In genomic region chr7:21944616-21945373, GRCh38 we compare ENCODE assay signal across 8 cellular contexts. TPM values are rescaled to one million over a fixed set of nuclear protein-coding genes. Genes with fewer than 3 reads are reported as not detected.
DNase-seq lines count a peak whose midpoint lies in the region; ATAC-seq and TF ChIP-seq lines count a peak whose summit lies in the region.

No MANE protein-coding gene starts in this region.

- peaks cover 49% of the 10 kb centered on the region for H3K79me2 ChIP-seq in ACC112 (ENCODE audit: control insufficient read depth, insufficient read depth, low read length, unreplicated experiment)

- H3K36me3 ChIP-seq in ACC112 (ENCODE audit: insufficient read depth, low read length) (no peaks in the 10 kb centered on the region), H7 (replicated peaks; ENCODE audit: control insufficient read depth, insufficient read depth, low read length) (no peaks in the 10 kb centered on the region)

- H3K27ac Mint-ChIP-seq in activated naive CD4-positive, alpha-beta T cell treated with anti-CD3 and anti-CD28 coated beads for 36 hours: peak overlapping the region; percentile 84
- H3K27ac Mint-ChIP-seq in progenitor cell of endocrine pancreas: peak overlapping the region; percentile 99

- H3K4me1 ChIP-seq in ACC112 (ENCODE audit: control insufficient read depth, insufficient read depth, low read length, unreplicated experiment): peaks cover 40% of the 10 kb centered on the region

- H3K27me3 Mint-ChIP-seq in activated naive CD4-positive, alpha-beta T cell treated with anti-CD3 and anti-CD28 coated beads for 36 hours (ENCODE audit: low read depth): no peaks in the 10 kb centered on the region
- H3K27me3 Mint-ChIP-seq in progenitor cell of endocrine pancreas: peaks cover 16% of the 10 kb centered on the region

- peaks cover 71% of the 10 kb centered on the region for H3K4me1 Mint-ChIP-seq in activated naive CD4-positive, alpha-beta T cell treated with anti-CD3 and anti-CD28 coated beads for 36 hours (ENCODE audit: low read depth)
- peaks cover 38% of the 10 kb centered on the region for H3K4me1 Mint-ChIP-seq in progenitor cell of endocrine pancreas (ENCODE audit: low read depth)

- peak overlapping the region; percentile 92 for H3K4me3 ChIP-seq in ACC112 (ENCODE audit: low read depth, low read length)
- H3K4me3 ChIP-seq in H7 (ENCODE audit: insufficient read depth, low read depth, low read length): peak overlapping the region; percentile 82

- peak overlapping the region; percentile 71 for H2AFZ ChIP-seq in ACC112 (ENCODE audit: low read length, unreplicated experiment)

- TF ChIP-seq CTCF in progenitor cell of endocrine pancreas (IDR thresholded peaks at IDR 0.05; ENCODE audit: unreplicated experiment): no peak

- CTCF ChIA-PET in activated naive CD4-positive, alpha-beta T cell treated with anti-CD3 and anti-CD28 coated beads for 36 hours (lab: Charles Lee): interaction anchor here (0.6 to 1.0 kb wide), 4 partner anchors 17 to 993 kb away, joined by 3 to 4 read pairs (median 4); no protein-coding TSS in a partner anchor

- no peak for ATAC-seq in GM18520 (IDR thresholded peaks at IDR 0.05; ENCODE audit: unreplicated experiment)

- DNase-seq in H7 (peak; percentile 80), NCI-H69 (lab: John Stamatoyannopoulos, UW) (peak; percentile 89), cardiac septum (ENCODE audit: low spot score) (peak; percentile 78), progenitor cell of endocrine pancreas (ENCODE audit: low spot score, unreplicated experiment) (peak; percentile 53), COLO829 (ENCODE audit: low spot score) (no peak)
- peak; percentile 67 for DNase-seq in activated naive CD4-positive, alpha-beta T cell treated with anti-CD3 and anti-CD28 coated beads for 36 hours

- intact Hi-C loops in activated naive CD4-positive, alpha-beta T cell treated with anti-CD3 and anti-CD28 coated beads for 36 hours (cut with micrococcal nuclease): loop anchor here (5.0 to 10.0 kb wide), 6 partner anchors 138 to 1650 kb away; partner anchors contain the start of genes CCDC126, HYCC1, KLHL7 and SP8
- intact Hi-C loops in cardiac septum (cut with DNase I): no loop called here

- H3K36me3 Mint-ChIP-seq in activated naive CD4-positive, alpha-beta T cell treated with anti-CD3 and anti-CD28 coated beads for 36 hours (ENCODE audit: low read depth): peaks cover 13% of the 10 kb centered on the region
- no peaks in the 10 kb centered on the region for H3K36me3 Mint-ChIP-seq in progenitor cell of endocrine pancreas (ENCODE audit: insufficient read depth)

- peak overlapping the region; percentile 86 for H3K4me3 Mint-ChIP-seq in activated naive CD4-positive, alpha-beta T cell treated with anti-CD3 and anti-CD28 coated beads for 36 hours
- peak overlapping the region; percentile 78 for H3K4me3 Mint-ChIP-seq in progenitor cell of endocrine pancreas (ENCODE audit: low read depth)

- no peaks in the 10 kb centered on the region for H3K9me3 Mint-ChIP-seq in activated naive CD4-positive, alpha-beta T cell treated with anti-CD3 and anti-CD28 coated beads for 36 hours
- H3K9me3 Mint-ChIP-seq in progenitor cell of endocrine pancreas (ENCODE audit: low read depth): no peaks in the 10 kb centered on the region

- H3K27ac ChIP-seq in ACC112 (ENCODE audit: low read depth, low read length): peak overlapping the region; percentile 25; the same call in 1 of the 2 replicates

- H3K27me3 ChIP-seq in ACC112 (ENCODE audit: insufficient read depth, low read length) (no peaks in the 10 kb centered on the region), H7 (ENCODE audit: control insufficient read depth, insufficient read depth, low read length) (no peaks in the 10 kb centered on the region)

RNA-seq across cellular contexts. Expression of gene CDCA7L, which starts 0.9 kb away (rescaled TPM):
- total RNA-seq in H7 (2014; rRNA removed; shearing (Covaris generic)): 128 and 174 TPM in 2 replicates
- total RNA-seq in activated naive CD4-positive, alpha-beta T cell treated with anti-CD3 and anti-CD28 coated beads for 36 hours: 100 to 1,000 TPM; 101 to 103 TPM
- total RNA-seq in cardiac septum: 12.6 TPM
- 42.6 and 53.0 TPM in 2 replicates for total RNA-seq in progenitor cell of endocrine pancreas
